8 cellular contexts compared by ENCODE assay signal in the genomic region with DNA sequence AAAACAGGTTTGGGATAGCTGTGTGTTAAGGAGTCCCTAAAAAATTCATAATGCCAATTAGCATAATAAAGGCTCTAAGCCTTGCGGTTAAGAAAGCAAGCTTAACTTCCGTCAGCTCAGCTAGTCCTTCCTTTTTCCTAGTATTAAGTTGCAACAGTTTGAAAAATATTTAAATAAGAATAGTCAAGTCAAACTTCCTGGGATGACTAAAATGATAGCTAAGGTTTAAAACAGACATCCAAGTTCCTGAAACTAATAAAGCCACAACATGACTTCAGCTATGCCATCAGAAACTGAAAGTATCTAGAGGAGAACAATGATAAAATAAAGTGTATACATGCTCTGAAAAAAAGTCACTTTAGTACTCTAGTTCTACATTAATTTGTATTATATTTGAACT. TPM values are rescaled to one million over a fixed set of nuclear protein-coding genes. Genes with fewer than 3 reads are reported as not detected.
DNase-seq lines count a peak whose midpoint lies in the region; ATAC-seq, FAIRE-seq and TF ChIP-seq lines count a peak whose summit lies in the region.

No MANE protein-coding gene starts in this region.

- peaks cover 86% of the 10 kb centered on the region for H3K79me2 ChIP-seq in OCI-LY7 (ENCODE audit: insufficient read depth, low read depth, low read length)

- no peaks in the 10 kb centered on the region for H3K9me3 Mint-ChIP-seq in osteocyte (ENCODE audit: unreplicated experiment)

- peak overlapping the region; percentile 99 for H3K4me2 ChIP-seq in OCI-LY7 (ENCODE audit: low read length)

- FAIRE-seq in endometrium (lab: Jason Lieb, UNC), result peak; percentile 4

- H3K9me3 ChIP-seq in OCI-LY7 (ENCODE audit: low read length), result no peaks in the 10 kb centered on the region

- no peaks in the 10 kb centered on the region for H3K27me3 Mint-ChIP-seq in osteocyte (ENCODE audit: unreplicated experiment)

- H3K4me1 ChIP-seq in OCI-LY7 (ENCODE audit: insufficient read depth, low read length, poor library complexity, severe bottlenecking), result peaks cover 53% of the 10 kb centered on the region

- intact Hi-C loops in OCI-LY7 (cut with micrococcal nuclease; ENCODE audit: unreplicated experiment), result loop anchor here (5.0 kb wide), 1 partner anchor 469 kb away; a partner anchor contains a TSS
- intact Hi-C loops in posterior vena cava (cut with DNase I), result no loop called here

- DNase-seq in OCI-LY7 (ENCODE audit: low spot score), result peak; percentile 41
- DNase-seq in osteocyte (ENCODE audit: extremely low spot score, unreplicated experiment), result no peak
- DNase-seq in NCI-H1930 (lab: John Stamatoyannopoulos, UW), result no peak
- DNase-seq in activated effector memory CD4-positive, alpha-beta T cell treated with Interleukin-2 at 50 U/mL for 16 hours, result no peak
- DNase-seq in posterior vena cava (ENCODE audit: low spot score), result no peak

- no TSS peak for BruUV-seq in OCI-LY7 (replicated peaks; lab: Mats Ljungman, UMichigan)

- POLR2A ChIA-PET in OCI-LY7 (lab: Charles Lee), result interaction anchor here (0.7 to 6.8 kb wide), 24 partner anchors 9 to 353 kb away, joined by 3 to 67 read pairs (median 6); no protein-coding TSS in a partner anchor

- peaks cover 60% of the 10 kb centered on the region for H3K4me1 Mint-ChIP-seq in osteocyte (ENCODE audit: unreplicated experiment)

- no peaks in the 10 kb centered on the region for H3K9me2 ChIP-seq in OCI-LY7 (ENCODE audit: insufficient read depth, low read length)

- H4K20me1 ChIP-seq in OCI-LY7 (ENCODE audit: insufficient read depth, low read length), result peaks cover 64% of the 10 kb centered on the region

- H3K36me3 ChIP-seq in OCI-LY7 (ENCODE audit: insufficient read depth, low read length), result peaks cover 76% of the 10 kb centered on the region

- H3K4me3 ChIP-seq in GM12875 (ENCODE audit: low read depth, low read length), result peak overlapping the region; percentile 22
- peak overlapping the region; percentile 94 for H3K4me3 ChIP-seq in OCI-LY7 (ENCODE audit: low read depth, low read length, poor library complexity, severe bottlenecking)

- peak overlapping the region; percentile 93 for H3K27ac Mint-ChIP-seq in osteocyte (ENCODE audit: unreplicated experiment)

- H3K36me3 Mint-ChIP-seq in osteocyte (ENCODE audit: unreplicated experiment), result peaks cover 3% of the 10 kb centered on the region

- peak overlapping the region; percentile 89 for H3K27ac ChIP-seq in OCI-LY7 (ENCODE audit: low read depth, low read length, poor library complexity, severe bottlenecking)

- CTCF ChIA-PET in OCI-LY7 (lab: Charles Lee; ENCODE audit: unreplicated experiment), result no interaction called here

- peak overlapping the region; percentile 99 for H3K4me3 Mint-ChIP-seq in osteocyte (ENCODE audit: unreplicated experiment)

- TF ChIP-seq CTCF in GM12875 (IDR thresholded peaks at IDR 0.05; ENCODE audit: borderline replicate concordance, insufficient read depth, low read depth, low read length), result no peak
- no peak for TF ChIP-seq CTCF in OCI-LY7 (conservative IDR thresholded peaks at IDR 0.05; ENCODE audit: low read length)
- TF ChIP-seq CTCF in osteocyte (IDR thresholded peaks at IDR 0.05), result no peak

- no peak overlapping the region for H2AFZ ChIP-seq in OCI-LY7 (ENCODE audit: low read length)

- ATAC-seq in HG03159 (IDR thresholded peaks at IDR 0.05; ENCODE audit: unreplicated experiment), result no peak

RNA-seq across cellular contexts. Expression of a gene that starts 3.4 kb away (rescaled TPM):
- total RNA-seq in OCI-LY7 (2014; rRNA removed; shearing (Covaris generic)), result 70.3 and 70.4 TPM in 2 replicates
- total RNA-seq in OCI-LY7 (2022) (127 and 129 TPM in 2 replicates), osteocyte (67.6 and 68.1 TPM in 2 replicates), posterior vena cava (10 to 100 TPM; 32.7 to 38.0 TPM)
